ENCODE assay signal across 1 cellular context in the genomic region with DNA sequence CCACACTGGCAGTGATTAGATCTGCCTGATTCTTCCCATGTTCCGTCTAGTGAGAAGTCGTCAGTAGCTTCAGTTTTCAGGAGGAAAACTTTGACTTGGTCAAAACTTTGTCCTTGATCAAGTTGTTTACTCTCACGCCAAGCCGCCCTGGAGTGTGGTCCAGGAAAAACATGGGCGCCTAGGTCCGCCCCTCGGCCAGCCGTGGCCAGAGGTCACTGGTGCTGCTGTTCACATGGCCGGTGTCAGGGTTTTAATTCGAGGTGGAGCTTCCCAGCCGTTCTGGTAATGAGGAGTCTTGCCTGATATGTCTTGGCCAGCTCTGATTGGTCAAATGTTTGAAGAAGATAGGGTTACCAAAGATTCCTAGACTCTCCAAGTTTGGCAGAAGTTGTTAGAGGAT.
TF ChIP-seq lines count a peak whose summit lies in the region.

No MANE protein-coding gene starts in this region.

TF ChIP-seq in GM23338, 12 proteins besides CTCF, POLR2A, EP300 and RAD21 (continued from another document):
- TF ChIP-seq NANOG (IDR thresholded peaks at IDR 0.05; ENCODE audit: borderline replicate concordance) (no peak), POLR2AphosphoS5 (IDR thresholded peaks at IDR 0.05; ENCODE audit: low read depth) (no peak)
